Comparison of ENCODE assay signal across 22 cellular contexts in the genomic region with DNA sequence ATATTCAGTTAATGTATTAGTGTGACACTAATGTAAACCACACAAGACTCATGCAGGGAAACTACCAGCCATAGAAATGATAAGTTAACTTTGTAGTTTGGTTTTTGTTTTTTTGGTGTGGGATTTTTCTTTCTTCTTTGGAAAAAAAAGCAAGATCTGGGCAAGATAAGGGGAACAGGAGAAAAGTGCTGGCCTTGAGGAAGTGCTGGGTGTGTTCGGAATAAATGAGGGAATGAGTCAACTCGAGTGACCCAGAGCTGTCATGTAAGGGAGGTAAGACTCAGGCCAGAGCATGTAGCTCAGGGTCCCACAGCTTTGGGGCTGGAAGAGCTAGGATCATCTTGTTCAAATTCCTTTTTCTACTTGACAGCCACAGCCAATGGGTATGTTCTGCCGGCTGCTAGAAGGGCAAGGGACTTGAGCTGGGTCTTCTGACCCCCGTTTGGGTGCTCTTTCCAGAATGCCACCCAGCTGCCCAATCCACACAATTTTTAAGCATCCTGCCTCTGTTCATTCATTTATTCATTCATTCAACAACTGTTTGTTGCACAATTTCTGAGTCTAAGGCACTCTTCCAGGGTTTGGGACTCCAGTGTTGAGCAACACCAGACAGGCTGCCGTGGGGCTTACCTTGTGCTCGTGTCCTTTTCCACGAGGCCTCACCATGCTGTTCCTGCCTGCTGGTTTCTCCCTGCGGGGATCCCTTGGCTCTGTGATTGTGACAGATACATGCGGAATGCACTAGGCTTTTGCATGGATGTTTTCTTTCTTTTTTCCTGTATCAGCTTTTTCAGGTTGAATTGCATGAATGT. TPM values are rescaled to one million over a fixed set of nuclear protein-coding genes. Genes with fewer than 3 reads are reported as not detected.
DNase-seq lines count a peak whose midpoint lies in the region; ATAC-seq and TF ChIP-seq lines count a peak whose summit lies in the region.
"Had no signal": no experiment of that assay in that cellular context is flagged by ENCODE, and none has a peak within 500 bp of the region (broad histone marks: within the 10 kb centered on the region; RNA-seq: fewer than 3 reads in every experiment).

No MANE protein-coding gene starts in this region.

- POLR2A ChIA-PET in activated CD4-positive, alpha-beta T cell treated with anti-CD3 and anti-CD28 coated beads, Interleukin-2, amount 10 ng/mL, durations not matched to agents 7 days and 5 days (lab: Charles Lee) = no interaction called here
- POLR2A ChIA-PET in HEK293T (lab: Yijun Ruan, JAX) = no interaction called here

- no peak overlapping the region for H3K4me3 ChIP-seq in adipocyte (ENCODE audit: low read length)
- H3K4me3 ChIP-seq: coronary artery, heart right ventricle, tibial artery had no signal

- peaks cover 5% of the 10 kb centered on the region for H3K4me1 Mint-ChIP-seq in activated CD4-positive, alpha-beta T cell treated with anti-CD3 and anti-CD28 coated beads, Interleukin-2, amount 10 ng/mL, durations not matched to agents 7 days and 5 days
- H3K4me1 Mint-ChIP-seq in stimulated activated naive B cell treated with anti-CD40 and anti-IgM and Interleukin-4, amounts not matched to agents 10 μg/mL and 1 μg/mL and 100 μg/mL, for 72 hours = peaks cover 20 to 44% of the 10 kb centered on the region in 2 donors

- H3K9ac ChIP-seq in adipocyte (ENCODE audit: low read length) = no peak overlapping the region

- no peaks in the 10 kb centered on the region for H3K27me3 ChIP-seq in adipocyte (replicated peaks; ENCODE audit: control insufficient read depth, insufficient read depth, low read length)
- no peaks in the 10 kb centered on the region for H3K27me3 ChIP-seq in foreskin keratinocyte
- H3K27me3 ChIP-seq: tibial artery had no signal

- peaks cover 2% of the 10 kb centered on the region for H3K36me3 Mint-ChIP-seq in activated CD4-positive, alpha-beta T cell treated with anti-CD3 and anti-CD28 coated beads, Interleukin-2, amount 10 ng/mL, durations not matched to agents 7 days and 5 days (ENCODE audit: low read depth)
- H3K36me3 Mint-ChIP-seq in stimulated activated naive B cell treated with anti-CD40 and anti-IgM and Interleukin-4, amounts not matched to agents 10 μg/mL and 1 μg/mL and 100 μg/mL, for 72 hours = peaks cover 15 to 28% of the 10 kb centered on the region in 2 donors

- CTCF ChIA-PET in activated CD4-positive, alpha-beta T cell treated with anti-CD3 and anti-CD28 coated beads, Interleukin-2, amount 10 ng/mL, durations not matched to agents 7 days and 5 days (lab: Charles Lee) = interaction anchor here (1.1 kb wide), 1 partner anchor 98 kb away, joined by 4 read pairs; no protein-coding TSS in a partner anchor
- CTCF ChIA-PET in HEK293T (lab: Yijun Ruan, JAX) = no interaction called here

- no peak for DNase-seq in activated CD4-positive, alpha-beta T cell treated with anti-CD3 and anti-CD28 coated beads, Interleukin-2, amount 10 ng/mL, durations not matched to agents 7 days and 5 days
- DNase-seq in activated CD4-positive, alpha-beta T cell treated with anti-CD3 and anti-CD28 coated beads, Interleukin-2, amount 50 U/mL, for 4 hours = no peak
- DNase-seq in adipocyte (ENCODE audit: low read depth) = peak; percentile 36
- DNase-seq in foreskin keratinocyte = no peak
- no peak for DNase-seq in stimulated activated naive B cell treated with anti-CD40 and anti-IgM and Interleukin-4, amounts not matched to agents 10 μg/mL and 1 μg/mL and 100 μg/mL, for 72 hours
- no peak for DNase-seq in NCI-H187 (lab: John Stamatoyannopoulos, UW)
- DNase-seq in HEK293T (ENCODE audit: extremely low spot score) = no peak
- DNase-seq: anterior cingulate cortex, DMS53, kidney, NCI-H1105, RPMI8226, small intestine had no signal

- H3K9me3 ChIP-seq in adipocyte (ENCODE audit: control insufficient read depth, low read length) = no peaks in the 10 kb centered on the region
- H3K9me3 ChIP-seq: heart right ventricle, tibial artery had no signal

- peak; percentile 33 for ATAC-seq in foreskin keratinocyte
- no peak for ATAC-seq in stimulated activated naive B cell treated with anti-CD40 and anti-IgM and Interleukin-4, amounts not matched to agents 10 μg/mL and 1 μg/mL and 100 μg/mL, for 72 hours (replicated peaks)
- no peak for ATAC-seq in HG03095 (IDR thresholded peaks at IDR 0.05; ENCODE audit: unreplicated experiment)

- no peak for TF ChIP-seq CTCF in foreskin keratinocyte (conservative IDR thresholded peaks at IDR 0.05)

- H3K36me3 ChIP-seq in adipocyte (ENCODE audit: control insufficient read depth, insufficient read depth, low read length, severe bottlenecking) = no peaks in the 10 kb centered on the region
- H3K36me3 ChIP-seq: heart right ventricle, tibial artery had no signal

- H3K27me3 Mint-ChIP-seq in activated CD4-positive, alpha-beta T cell treated with anti-CD3 and anti-CD28 coated beads, Interleukin-2, amount 10 ng/mL, durations not matched to agents 7 days and 5 days = peaks cover 2% of the 10 kb centered on the region
- peaks cover 0 to 4% of the 10 kb centered on the region in 2 donors for H3K27me3 Mint-ChIP-seq in stimulated activated naive B cell treated with anti-CD40 and anti-IgM and Interleukin-4, amounts not matched to agents 10 μg/mL and 1 μg/mL and 100 μg/mL, for 72 hours

- H3K27ac Mint-ChIP-seq in activated CD4-positive, alpha-beta T cell treated with anti-CD3 and anti-CD28 coated beads, Interleukin-2, amount 10 ng/mL, durations not matched to agents 7 days and 5 days = peak overlapping the region; percentile 25
- peak overlapping the region; percentile 38 for H3K27ac Mint-ChIP-seq in stimulated activated naive B cell treated with anti-CD40 and anti-IgM and Interleukin-4, amounts not matched to agents 10 μg/mL and 1 μg/mL and 100 μg/mL, for 72 hours

- no peak overlapping the region for H3K4me3 Mint-ChIP-seq in activated CD4-positive, alpha-beta T cell treated with anti-CD3 and anti-CD28 coated beads, Interleukin-2, amount 10 ng/mL, durations not matched to agents 7 days and 5 days
- no peak overlapping the region for H3K4me3 Mint-ChIP-seq in stimulated activated naive B cell treated with anti-CD40 and anti-IgM and Interleukin-4, amounts not matched to agents 10 μg/mL and 1 μg/mL and 100 μg/mL, for 72 hours
- H3K4me3 Mint-ChIP-seq: IgD-negative memory B cell had no signal

- H3K27ac ChIP-seq in foreskin keratinocyte = no peak overlapping the region
- H3K27ac ChIP-seq: 22Rv1, C4-2B, coronary artery, tibial artery had no signal

- no peaks in the 10 kb centered on the region for H3K9me3 Mint-ChIP-seq in activated CD4-positive, alpha-beta T cell treated with anti-CD3 and anti-CD28 coated beads, Interleukin-2, amount 10 ng/mL, durations not matched to agents 7 days and 5 days
- no peaks in the 10 kb centered on the region for H3K9me3 Mint-ChIP-seq in stimulated activated naive B cell treated with anti-CD40 and anti-IgM and Interleukin-4, amounts not matched to agents 10 μg/mL and 1 μg/mL and 100 μg/mL, for 72 hours

- no peaks in the 10 kb centered on the region for H3K4me1 ChIP-seq in adipocyte (ENCODE audit: control insufficient read depth, insufficient read depth, low read length)
- peaks cover 14% of the 10 kb centered on the region for H3K4me1 ChIP-seq in foreskin keratinocyte

TF ChIP-seq in HEK293T, 16 proteins besides CTCF, POLR2A, EP300 and RAD21:
- TF ChIP-seq TARDBP (IDR thresholded peaks at IDR 0.05) (no peak), FOXM1 (IDR thresholded peaks at IDR 0.05; ENCODE audit: borderline replicate concordance) (no peak), FOXA1 (IDR thresholded peaks at IDR 0.05) (no peak), SP1 (IDR thresholded peaks at IDR 0.05) (no peak), NFRKB (IDR thresholded peaks at IDR 0.05) (no peak), CTBP1 (IDR thresholded peaks at IDR 0.05; ENCODE audit: borderline replicate concordance) (no peak), LEF1 (IDR thresholded peaks at IDR 0.05; ENCODE audit: borderline replicate concordance) (no peak), ZNF384 (IDR thresholded peaks at IDR 0.05) (no peak), L3MBTL2 (conservative IDR thresholded peaks at IDR 0.05) (no peak), ELF4 (IDR thresholded peaks at IDR 0.05) (no peak), HDGF (IDR thresholded peaks at IDR 0.05; ENCODE audit: borderline replicate concordance) (no peak), FOXK2 (IDR thresholded peaks at IDR 0.05) (no peak), SUZ12 (IDR thresholded peaks at IDR 0.05) (no peak), ARNT (IDR thresholded peaks at IDR 0.05) (no peak), BHLHE40 (IDR thresholded peaks at IDR 0.05; ENCODE audit: borderline replicate concordance) (no peak)
- TF ChIP-seq, protein P1, sequence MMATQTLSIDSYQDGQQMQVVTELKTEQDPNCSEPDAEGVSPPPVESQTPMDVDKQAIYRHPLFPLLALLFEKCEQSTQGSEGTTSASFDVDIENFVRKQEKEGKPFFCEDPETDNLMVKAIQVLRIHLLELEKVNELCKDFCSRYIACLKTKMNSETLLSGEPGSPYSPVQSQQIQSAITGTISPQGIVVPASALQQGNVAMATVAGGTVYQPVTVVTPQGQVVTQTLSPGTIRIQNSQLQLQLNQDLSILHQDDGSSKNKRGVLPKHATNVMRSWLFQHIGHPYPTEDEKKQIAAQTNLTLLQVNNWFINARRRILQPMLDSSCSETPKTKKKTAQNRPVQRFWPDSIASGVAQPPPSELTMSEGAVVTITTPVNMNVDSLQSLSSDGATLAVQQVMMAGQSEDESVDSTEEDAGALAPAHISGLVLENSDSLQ (IDR thresholded peaks at IDR 0.05) = no peak

RNA-seq across cellular contexts. Expression of a gene that starts 54.5 kb away (rescaled TPM):
- not detected for total RNA-seq in activated CD4-positive, alpha-beta T cell treated with anti-CD3 and anti-CD28 coated beads, Interleukin-2, amount 10 ng/mL, durations not matched to agents 7 days and 5 days
- total RNA-seq in foreskin keratinocyte = not detected in 2 replicates
- polyA plus RNA-seq in foreskin keratinocyte = 0.09 TPM in 1 of 2 replicates, not detected in the other
- total RNA-seq: activated CD8-positive, alpha-beta memory T cell treated with anti-CD3 and anti-CD28 coated beads for 36 hours; epithelial cell of proximal tubule; heart right ventricle had no signal
- polyA plus RNA-seq: heart right ventricle, IgD-negative memory B cell, small intestine had no signal
